In genomic region chr15:43465105-43465504, GRCh38 we compare ENCODE assay signal across 1 cellular context.
TF ChIP-seq lines count a peak whose summit lies in the region.

No MANE protein-coding gene starts in this region.

TF ChIP-seq in IMR-90, 13 proteins besides CTCF, POLR2A, EP300 and RAD21 (continued from another document):
- TF ChIP-seq USF2 (IDR thresholded peaks at IDR 0.05; ENCODE audit: low read depth, low read length) = no peak
- no peak for TF ChIP-seq CHD1 (IDR thresholded peaks at IDR 0.05; ENCODE audit: low read depth, low read length)
- peak; percentile 63 for TF ChIP-seq FOS (IDR thresholded peaks at IDR 0.05; ENCODE audit: low read depth, low read length)
- TF ChIP-seq NFE2L2 (IDR thresholded peaks at IDR 0.05; ENCODE audit: low read depth, low read length) = no peak
- TF ChIP-seq MAFK (IDR thresholded peaks at IDR 0.05; ENCODE audit: low read depth, low read length) = no peak
- TF ChIP-seq CEBPB (IDR thresholded peaks at IDR 0.05; ENCODE audit: low read depth, low read length) = peak; percentile 100
- no peak for TF ChIP-seq MXI1 (IDR thresholded peaks at IDR 0.05; ENCODE audit: borderline replicate concordance, low read depth, low read length)
- TF ChIP-seq SMC3 (IDR thresholded peaks at IDR 0.05; ENCODE audit: low read depth, low read length) = no peak
